ENCODE assay signal across 1 cellular context in the genomic region with DNA sequence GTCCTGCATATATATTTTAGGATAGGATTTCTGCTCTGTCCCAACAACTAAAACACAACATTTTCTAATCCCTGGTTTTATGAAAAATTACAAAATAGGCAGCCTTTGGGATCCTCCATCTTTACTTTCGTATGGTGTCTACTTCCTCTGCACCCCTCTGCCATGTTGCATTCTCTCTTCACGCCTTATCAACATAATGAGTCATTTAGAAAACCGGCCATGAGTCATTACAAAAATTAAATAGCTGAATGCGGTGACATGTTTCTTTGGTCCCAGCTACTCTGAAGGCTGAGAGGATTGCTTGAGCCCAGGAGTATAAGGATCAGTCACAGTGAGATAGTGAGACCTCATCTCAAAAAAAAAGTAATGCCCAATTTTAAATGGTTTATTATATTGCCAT.
TF ChIP-seq lines count a peak whose summit lies in the region.

No MANE protein-coding gene starts in this region.

TF ChIP-seq in GM12878, 131 proteins besides CTCF, POLR2A, EP300 and RAD21 (continued from another document):
- TF ChIP-seq BCL3 (IDR thresholded peaks at IDR 0.05; ENCODE audit: borderline replicate concordance, insufficient read depth, low read depth, low read length, poor library complexity, severe bottlenecking) = peak; percentile 26
- peak; percentile 79; the same call in 1 of the 2 replicates for TF ChIP-seq CBX5 (IDR thresholded peaks at IDR 0.05; ENCODE audit: low read depth)
- TF ChIP-seq CHD2 (IDR thresholded peaks at IDR 0.05; ENCODE audit: borderline replicate concordance, low read depth, low read length) = no peak
TF ChIP-seq in GM12878: peak in this region for 22.
